ENCODE assay signal across 1 cellular context in genomic region chr19:35869327-35870123, GRCh38.
TF ChIP-seq lines count a peak whose summit lies in the region.

No MANE protein-coding gene starts in this region.

TF ChIP-seq in HEK293, 187 proteins besides CTCF, POLR2A, EP300 and RAD21 (continued from another document):
- TF ChIP-seq ZBTB11 (tag by site-specific recombination; conservative IDR thresholded peaks at IDR 0.05; ENCODE audit: low read depth) (no peak), ZNF214 (tag by site-specific recombination; IDR thresholded peaks at IDR 0.05; ENCODE audit: borderline replicate concordance) (no peak), PRDM4 (tag by site-specific recombination; IDR thresholded peaks at IDR 0.05) (peak; percentile 35; the same call in 1 of the 2 replicates), ZNF555 (tag by site-specific recombination; conservative IDR thresholded peaks at IDR 0.05) (no peak), PBX3 (CRISPR knock-in tag; IDR thresholded peaks at IDR 0.05) (no peak), YY1 (tag by site-specific recombination; IDR thresholded peaks at IDR 0.05) (peak; percentile 43; the same call in 1 of the 2 replicates), ZNF266 (tag by site-specific recombination; IDR thresholded peaks at IDR 0.05; ENCODE audit: low read depth) (no peak), OVOL3 (tag by site-specific recombination; IDR thresholded peaks at IDR 0.05) (no peak), ELK4 (IDR thresholded peaks at IDR 0.05; ENCODE audit: borderline replicate concordance, low read depth, low read length) (no peak), GLIS1 (tag by site-specific recombination; IDR thresholded peaks at IDR 0.05) (peak; percentile 96), ZNF776 (tag by site-specific recombination; IDR thresholded peaks at IDR 0.05; ENCODE audit: borderline replicate concordance) (no peak), ZNF114 (tag by site-specific recombination; IDR thresholded peaks at IDR 0.05) (no peak), GLI2 (tag by site-specific recombination; IDR thresholded peaks at IDR 0.05; ENCODE audit: borderline replicate concordance, low read depth) (no peak), ZNF426 (tag by site-specific recombination; IDR thresholded peaks at IDR 0.05) (no peak), ZNF560 (tag by site-specific recombination; IDR thresholded peaks at IDR 0.05; ENCODE audit: borderline replicate concordance) (no peak), REST (tag by site-specific recombination; IDR thresholded peaks at IDR 0.05) (peak; percentile 58; the same call in 1 of the 2 replicates), ZNF837 (tag by site-specific recombination; IDR thresholded peaks at IDR 0.05) (no peak; the same call in 1 of the 2 replicates), TSHZ1 (tag by site-specific recombination; IDR thresholded peaks at IDR 0.05; ENCODE audit: borderline replicate concordance) (no peak), ZNF623 (tag by site-specific recombination; IDR thresholded peaks at IDR 0.05) (no peak), ZBTB7A (tag by site-specific recombination; IDR thresholded peaks at IDR 0.05; ENCODE audit: low read depth) (peak; percentile 97), ZNF791 (tag by site-specific recombination; IDR thresholded peaks at IDR 0.05) (no peak), ZNF830 (tag by site-specific recombination; IDR thresholded peaks at IDR 0.05; ENCODE audit: low read depth) (no peak), ZNF148 (tag by site-specific recombination; IDR thresholded peaks at IDR 0.05; ENCODE audit: borderline replicate concordance) (no peak), ZNF629 (tag by site-specific recombination; IDR thresholded peaks at IDR 0.05) (peak; percentile 54), ZNF473 (tag by site-specific recombination; IDR thresholded peaks at IDR 0.05) (no peak), ZNF341 (tag by site-specific recombination; IDR thresholded peaks at IDR 0.05; ENCODE audit: low read depth) (peak; percentile 54), ZNF660 (tag by site-specific recombination; IDR thresholded peaks at IDR 0.05) (peak; percentile 67; the same call in 1 of the 2 replicates), IKZF3 (tag by site-specific recombination; IDR thresholded peaks at IDR 0.05) (peak; percentile 88), ZNF530 (tag by site-specific recombination; IDR thresholded peaks at IDR 0.05; ENCODE audit: low read depth) (no peak), MYNN (tag by site-specific recombination; IDR thresholded peaks at IDR 0.05; ENCODE audit: borderline replicate concordance) (peak; percentile 96)
